ENCODE assay signal across 37 cellular contexts in genomic region chrX:81337805-81338204, GRCh38.
"Had no signal": no experiment of that assay in that cellular context is flagged by ENCODE, and none has a peak within 500 bp of the region (broad histone marks: within the 10 kb centered on the region; RNA-seq: fewer than 3 reads in every experiment).

No MANE protein-coding gene starts in this region.

- H3K9me3 ChIP-seq: adrenal gland, body of pancreas had no signal

- H3K27me3 Mint-ChIP-seq: activated B cell treated with CpG ODN at 0.5 μM for 24 hours; activated CD4-positive, alpha-beta memory T cell treated with anti-CD3 and anti-CD28 coated beads for 36 hours; activated CD4-positive, alpha-beta T cell treated with anti-CD3 and anti-CD28 coated beads, Interleukin-2, amount 10 ng/mL, durations not matched to agents 24 days and 14 days; activated CD8-positive, alpha-beta T cell treated with anti-CD3 and anti-CD28 coated beads for 36 hours; activated naive CD8-positive, alpha-beta T cell treated with anti-CD3 and anti-CD28 coated beads for 36 hours; activated T-helper 17 cell treated with anti-CD3 and anti-CD28 coated beads, Interleukin-2, amount 50 U/mL, for 72 hours had no signal

- H3K27me3 ChIP-seq: adrenal gland, body of pancreas, brain microvascular endothelial cell had no signal

- H3K4me1 Mint-ChIP-seq: activated B cell treated with CpG ODN at 0.5 μM for 24 hours; activated T-helper 17 cell treated with anti-CD3 and anti-CD28 coated beads, Interleukin-2, amount 50 U/mL, for 72 hours had no signal

- DNase-seq: activated B cell treated with CpG ODN at 0.5 μM for 24 hours; activated CD4-positive, alpha-beta memory T cell treated with anti-CD3 and anti-CD28 coated beads for 36 hours; activated CD4-positive, alpha-beta T cell treated with anti-CD3 and anti-CD28 coated beads for 4 hours; activated CD4-positive, alpha-beta T cell treated with anti-CD3 and anti-CD28 coated beads, Interleukin-2, amount 10 ng/mL, durations not matched to agents 24 days and 14 days; activated CD4-positive, alpha-beta T cell treated with anti-CD3 and anti-CD28 coated beads, Interleukin-2, amount 50 U/mL, for 1 hour; activated CD4-positive, alpha-beta T cell treated with anti-CD3 and anti-CD28 coated beads, Interleukin-2, amount 50 U/mL, for 4 hours; activated CD4-positive, CD25-positive, alpha-beta regulatory T cell treated with anti-CD3 and anti-CD28 coated beads, Interleukin-2, amount 50 U/mL, for 72 hours; activated CD8-positive, alpha-beta memory T cell treated with anti-CD3 and anti-CD28 coated beads, Interleukin-2, amount 50 U/mL, for 4 hours; activated CD8-positive, alpha-beta T cell treated with anti-CD3 and anti-CD28 coated beads for 36 hours; activated effector memory CD4-positive, alpha-beta T cell treated with anti-CD3 and anti-CD28 coated beads, Interleukin-2, amount 50 U/mL, for 16 hours; activated gamma-delta T cell treated with Interleukin-2 at 50 U/mL for 16 hours; activated naive CD4-positive, alpha-beta T cell; activated naive CD4-positive, alpha-beta T cell treated with anti-CD3 and anti-CD28 coated beads for 36 hours; activated naive CD4-positive, alpha-beta T cell treated with anti-CD3 and anti-CD28 coated beads, Interleukin-2, amount 50 U/mL, for 16 hours; activated naive CD8-positive, alpha-beta T cell treated with anti-CD3 and anti-CD28 coated beads for 36 hours; activated T-cell treated with anti-CD3 and anti-CD28 coated beads for 4 hours; activated T-cell treated with anti-CD3 and anti-CD28 coated beads, Interleukin-2, amount 50 U/mL, for 1 hour; activated T-cell treated with anti-CD3 and anti-CD28 coated beads, Interleukin-2, amount 50 U/mL, for 4 hours; activated T-cell treated with anti-CD3 and anti-CD28 coated beads, Interleukin-2, amount 50 U/mL, for 72 hours; adrenal gland; amniotic stem cell; aorta; body of pancreas; brain microvascular endothelial cell; central memory CD4-positive, alpha-beta T cell; T-helper 1 cell; T-helper 2 cell; T-helper 9 cell had no signal

- H3K27ac Mint-ChIP-seq: activated B cell treated with CpG ODN at 0.5 μM for 24 hours; activated CD4-positive, alpha-beta memory T cell treated with anti-CD3 and anti-CD28 coated beads for 36 hours; activated CD4-positive, alpha-beta T cell treated with anti-CD3 and anti-CD28 coated beads, Interleukin-2, amount 10 ng/mL, durations not matched to agents 24 days and 14 days; activated CD8-positive, alpha-beta T cell treated with anti-CD3 and anti-CD28 coated beads for 36 hours; activated naive CD4-positive, alpha-beta T cell treated with anti-CD3 and anti-CD28 coated beads for 36 hours; activated naive CD4-positive, alpha-beta T cell treated with anti-CD3 and anti-CD28 coated beads, Interleukin-2, amount 50 U/mL, for 72 hours; activated naive CD8-positive, alpha-beta T cell treated with anti-CD3 and anti-CD28 coated beads for 36 hours; activated T-cell treated with anti-CD3 and anti-CD28 coated beads, Interleukin-2, amount 50 U/mL, for 72 hours; activated T-helper 1 cell treated with anti-CD3 and anti-CD28 coated beads, Interleukin-12 subunit alpha, Interleukin-12 subunit beta, Interleukin-2, Interleukin-4 antibody, amounts not matched to agents 30 ng/mL and 10 ng/mL and 1 ng/mL, durations not matched to agents 14 hours and 24 hours and 36 hours; activated T-helper 17 cell treated with anti-CD3 and anti-CD28 coated beads, Interleukin-2, amount 50 U/mL, for 72 hours; T-helper 1 cell treated with Interleukin-12 subunit alpha and Interleukin-12 subunit beta and Interleukin-4 antibody, amounts not matched to agents 30 μg/mL and 1 μg/mL, for 36 hours; T-helper 2 cell treated with Interferon-gamma antibody and Interleukin-4, amounts not matched to agents 5 μg/mL and 100 μg/mL, for 36 hours had no signal

- ATAC-seq: activated CD8-positive, alpha-beta T cell treated with anti-CD3 and anti-CD28 coated beads for 36 hours; activated naive CD4-positive, alpha-beta T cell treated with anti-CD3 and anti-CD28 coated beads, Interleukin-2, amount 50 U/mL, for 72 hours; activated T-cell treated with anti-CD3 and anti-CD28 coated beads, Interleukin-2, amount 50 U/mL, for 4 hours; activated T-cell treated with anti-CD3 and anti-CD28 coated beads, Interleukin-2, amount 50 U/mL, for 72 hours; activated T-helper 17 cell treated with anti-CD3 and anti-CD28 coated beads, Interleukin-2, amount 50 U/mL, for 72 hours; body of pancreas had no signal

- H3K36me3 ChIP-seq: adrenal gland, brain microvascular endothelial cell, breast epithelium had no signal

- H3K4me1 ChIP-seq: adrenal gland, body of pancreas, breast epithelium had no signal

- H3K4me3 Mint-ChIP-seq: activated B cell treated with CpG ODN at 0.5 μM for 24 hours; activated CD4-positive, alpha-beta memory T cell treated with anti-CD3 and anti-CD28 coated beads for 36 hours; activated CD4-positive, alpha-beta T cell treated with anti-CD3 and anti-CD28 coated beads, Interleukin-2, amount 10 ng/mL, durations not matched to agents 24 days and 14 days; activated CD8-positive, alpha-beta T cell treated with anti-CD3 and anti-CD28 coated beads for 36 hours; activated naive CD4-positive, alpha-beta T cell treated with anti-CD3 and anti-CD28 coated beads for 36 hours; activated naive CD8-positive, alpha-beta T cell treated with anti-CD3 and anti-CD28 coated beads for 36 hours; activated T-cell treated with anti-CD3 and anti-CD28 coated beads, Interleukin-2, amount 50 U/mL, for 4 hours; activated T-cell treated with anti-CD3 and anti-CD28 coated beads, Interleukin-2, amount 50 U/mL, for 72 hours; activated T-helper 1 cell treated with anti-CD3 and anti-CD28 coated beads, Interleukin-12 subunit alpha, Interleukin-12 subunit beta, Interleukin-2, Interleukin-4 antibody, amounts not matched to agents 30 ng/mL and 10 ng/mL and 1 ng/mL, durations not matched to agents 14 hours and 24 hours and 36 hours; activated T-helper 17 cell treated with anti-CD3 and anti-CD28 coated beads, Interleukin-2, amount 50 U/mL, for 72 hours; T-helper 1 cell treated with Interleukin-12 subunit alpha and Interleukin-12 subunit beta and Interleukin-4 antibody, amounts not matched to agents 30 μg/mL and 1 μg/mL, for 36 hours; T-helper 2 cell treated with Interferon-gamma antibody and Interleukin-4, amounts not matched to agents 5 μg/mL and 100 μg/mL, for 36 hours had no signal

- H3K4me3 ChIP-seq: adrenal gland, body of pancreas, breast epithelium had no signal

- H3K27ac ChIP-seq: adrenal gland, body of pancreas, brain microvascular endothelial cell, breast epithelium, VCaP had no signal

- FAIRE-seq: astrocyte, TTC549 had no signal

- H3K9me3 Mint-ChIP-seq: activated T-helper 1 cell treated with anti-CD3 and anti-CD28 coated beads, Interleukin-12 subunit alpha, Interleukin-12 subunit beta, Interleukin-2, Interleukin-4 antibody, amounts not matched to agents 30 ng/mL and 10 ng/mL and 1 ng/mL, durations not matched to agents 14 hours and 24 hours and 36 hours; T-helper 2 cell treated with Interferon-gamma antibody and Interleukin-4, amounts not matched to agents 5 μg/mL and 100 μg/mL, for 36 hours had no signal
